Comparison of ENCODE assay signal across 9 cellular contexts in genomic region chr3:39639344-39640236, GRCh38.
DNase-seq lines count a peak whose midpoint lies in the region; ATAC-seq, FAIRE-seq and TF ChIP-seq lines count a peak whose summit lies in the region.
"Had no signal": no experiment of that assay in that cellular context is flagged by ENCODE, and none has a peak within 500 bp of the region (broad histone marks: within the 10 kb centered on the region; RNA-seq: fewer than 3 reads in every experiment).

No MANE protein-coding gene starts in this region.

- H3K4me2 ChIP-seq in trophoblast cell (ENCODE audit: low read length): no peak overlapping the region

- no peak overlapping the region for H3K27ac ChIP-seq in trophoblast cell (ENCODE audit: low read depth, low read length)
- H3K27ac ChIP-seq in coronary artery: no peak overlapping the region

- H2BK12ac ChIP-seq in trophoblast cell (ENCODE audit: low read length): no peak overlapping the region

- no peak overlapping the region for H3K9ac ChIP-seq in trophoblast cell (ENCODE audit: low read length)

- H3K79me2 ChIP-seq in trophoblast cell (ENCODE audit: control insufficient read depth, insufficient read depth, low read length, poor library complexity): no peaks in the 10 kb centered on the region

- peak; percentile 76 for ATAC-seq in GM21619 (IDR thresholded peaks at IDR 0.05; ENCODE audit: unreplicated experiment)
- ATAC-seq: T-cell had no signal

- H2BK120ac ChIP-seq in trophoblast cell (ENCODE audit: insufficient read depth, low read length, poor library complexity): no peak overlapping the region

- no peak overlapping the region for H4K8ac ChIP-seq in trophoblast cell (ENCODE audit: low read depth, low read length)

- no peak overlapping the region for H2BK5ac ChIP-seq in trophoblast cell (ENCODE audit: low read depth, low read length, poor library complexity)

- no peaks in the 10 kb centered on the region for H3K9me3 ChIP-seq in trophoblast cell (ENCODE audit: insufficient read depth, low read depth, low read length)

- no peak overlapping the region for H3K4ac ChIP-seq in trophoblast cell (ENCODE audit: low read depth, low read length)

- no peak overlapping the region for H3K14ac ChIP-seq in trophoblast cell (ENCODE audit: low read length)

- DNase-seq in NOMO-1 (lab: John Stamatoyannopoulos, UW; ENCODE audit: unreplicated experiment in 2 of 2) (peak; percentile 69 to 89), dermis microvascular lymphatic vessel endothelial cell (ENCODE audit: low read depth in 2 of 2) (peak; percentile 80 to 99), trophoblast cell (peak; percentile 73 to 91), occipital lobe (lab: John Stamatoyannopoulos, UW) (no peak), coronary artery (ENCODE audit: low spot score) (no peak), GM12892 (ENCODE audit: insufficient read length) (no peak), NCI-H2107 (lab: John Stamatoyannopoulos, UW) (no peak)

- no peak for TF ChIP-seq POLR2A in GM12892 (IDR thresholded peaks at IDR 0.05; ENCODE audit: low read depth, low read length)

- H3K4me3 ChIP-seq in trophoblast cell (ENCODE audit: low read depth, low read length): no peak overlapping the region
- no peak overlapping the region for H3K4me3 ChIP-seq in coronary artery

- no peak overlapping the region for H4K91ac ChIP-seq in trophoblast cell (ENCODE audit: low read depth, low read length)

- FAIRE-seq in GM12892 (lab: Jason Lieb, UNC): no peak

- H2AK5ac ChIP-seq in trophoblast cell (ENCODE audit: low read length): no peak overlapping the region

- TF ChIP-seq CTCF in coronary artery (IDR thresholded peaks at IDR 0.05): no peak

- H3K23ac ChIP-seq in trophoblast cell (ENCODE audit: low read length): no peak overlapping the region

- H2AFZ ChIP-seq in trophoblast cell (ENCODE audit: insufficient read depth, low read length, poor library complexity): no peak overlapping the region

- H3K27me3 ChIP-seq in trophoblast cell (ENCODE audit: insufficient read depth, low read length): no peaks in the 10 kb centered on the region

- no CpG with 5 or more reads among the region's 5 CpGs for WGBS in trophoblast cell (ENCODE audit: extremely low coverage, insufficient coverage, insufficient read length)

- H3K36me3 ChIP-seq in trophoblast cell (ENCODE audit: control insufficient read depth in 1 of 2, insufficient read depth in 2 of 2, low read length in 2 of 2): no peaks in the 10 kb centered on the region

- H3K18ac ChIP-seq in trophoblast cell (ENCODE audit: low read length): no peak overlapping the region

- no peak overlapping the region for H4K12ac ChIP-seq in trophoblast cell (ENCODE audit: low read depth, low read length)

- no peaks in the 10 kb centered on the region for H3K79me1 ChIP-seq in trophoblast cell (ENCODE audit: low read length)

- peaks cover 0 to 2% of the 10 kb centered on the region in 2 experiments for H3K4me1 ChIP-seq in trophoblast cell (ENCODE audit: control insufficient read depth in 1 of 2, insufficient read depth in 2 of 2, low read length in 2 of 2)

Comparison
In these comparisons a context has a peak if more than half of its experiments do, and no peak if none do; other contexts are left out.
1. DNase-seq: peak in NOMO-1 (2 of 2), dermis microvascular lymphatic vessel endothelial cell (2 of 2) and trophoblast cell (2 of 2); none in occipital lobe (single experiment), coronary artery (single experiment), GM12892 (single experiment) and NCI-H2107 (single experiment).